Comparison of ENCODE assay signal across 8 cellular contexts in the genomic region with DNA sequence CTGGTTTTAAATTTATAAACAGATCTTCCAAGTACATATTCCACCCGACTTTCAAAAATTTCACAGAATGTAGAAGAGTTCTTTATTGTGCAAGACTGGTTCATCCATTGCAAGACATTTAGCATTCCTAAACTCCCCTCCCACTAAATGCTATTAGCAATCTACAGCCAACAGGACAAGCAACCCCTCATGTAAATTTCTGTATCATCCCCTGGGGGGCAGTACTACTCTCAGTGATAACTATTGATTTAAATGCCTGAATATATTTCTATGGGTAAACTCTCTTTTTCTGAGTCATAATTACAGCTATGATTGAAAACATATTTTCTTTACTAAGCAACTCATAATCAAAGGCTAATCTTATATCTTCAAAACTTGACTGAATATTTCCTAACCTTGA. TPM values are rescaled to one million over a fixed set of nuclear protein-coding genes. Genes with fewer than 3 reads are reported as not detected.
DNase-seq lines count a peak whose midpoint lies in the region; ATAC-seq and TF ChIP-seq lines count a peak whose summit lies in the region.

No MANE protein-coding gene starts in this region.

- no peak overlapping the region for H3K27ac Mint-ChIP-seq in Calu3 (ENCODE audit: unreplicated experiment)

- no peaks in the 10 kb centered on the region for H3K36me3 ChIP-seq in left lung

- H3K27me3 ChIP-seq in left lung, result no peaks in the 10 kb centered on the region

- H3K27me3 Mint-ChIP-seq in Calu3 (ENCODE audit: unreplicated experiment), result no peaks in the 10 kb centered on the region

- H3K27ac ChIP-seq in VCaP, result no peak overlapping the region
- H3K27ac ChIP-seq in left lung, result no peak overlapping the region

- H3K36me3 Mint-ChIP-seq in Calu3 (ENCODE audit: insufficient read depth, unreplicated experiment), result no peaks in the 10 kb centered on the region

- no peak overlapping the region for H3K4me3 Mint-ChIP-seq in Calu3 (ENCODE audit: low read depth, unreplicated experiment)

- DNase-seq in Calu3, result peak; percentile 44
- DNase-seq in HFF-Myc (ENCODE audit: extremely low read depth, low read depth), result peak; percentile 2
- no peak for DNase-seq in left lung
- DNase-seq in DMS114 treated with DMSO at 0.1 percent for 48 hours (lab: John Stamatoyannopoulos, UW; ENCODE audit: unreplicated experiment), result no peak
- no peak for DNase-seq in NCI-H345 treated with DMSO at 0.1 percent for 48 hours (lab: John Stamatoyannopoulos, UW; ENCODE audit: unreplicated experiment)

- TF ChIP-seq CTCF in Calu3 (IDR thresholded peaks at IDR 0.05; ENCODE audit: unreplicated experiment) (peak; percentile 43), HFF-Myc (IDR thresholded peaks at IDR 0.05; ENCODE audit: low read depth, low read length, missing control alignments) (peak; percentile 30), VCaP (conservative IDR thresholded peaks at IDR 0.05) (peak; percentile 53; the same call in 1 of the 2 replicates), left lung (IDR thresholded peaks at IDR 0.05) (no peak)

- no peaks in the 10 kb centered on the region for H3K4me1 ChIP-seq in left lung

- peaks cover 12% of the 10 kb centered on the region for H3K4me1 Mint-ChIP-seq in Calu3 (ENCODE audit: low read depth, unreplicated experiment)

- ATAC-seq in left lung (peak; percentile 53), HG03196 (IDR thresholded peaks at IDR 0.05; ENCODE audit: unreplicated experiment) (no peak), HG02763 (IDR thresholded peaks at IDR 0.05; ENCODE audit: unreplicated experiment) (no peak)

- BruUV-seq in Calu3 (replicated peaks; lab: Mats Ljungman, UMichigan), result no TSS peak

- H3K4me3 ChIP-seq in HFF-Myc (replicated peaks; ENCODE audit: low read depth, low read length) (no peak overlapping the region), left lung (no peak overlapping the region)

- CTCF ChIA-PET in Calu3 (lab: Charles Lee), result interaction anchor here (0.6 to 1.2 kb wide), 3 partner anchors 36 to 112 kb away, joined by 3 to 8 read pairs (median 3); no protein-coding TSS in a partner anchor

- no peaks in the 10 kb centered on the region for H3K9me3 Mint-ChIP-seq in Calu3 (ENCODE audit: low read depth, unreplicated experiment)

- intact Hi-C loops in Calu3 (cut with micrococcal nuclease; ENCODE audit: unreplicated experiment), result loop anchor here (1.0 to 10.0 kb wide), 2 partner anchors 61 to 112 kb away; no protein-coding TSS in a partner anchor
- intact Hi-C loops in left lung (cut with DNase I), result no loop called here

- H3K9me3 ChIP-seq in left lung, result no peaks in the 10 kb centered on the region

RNA-seq across cellular contexts. Expression of a gene that starts 10.7 kb away (rescaled TPM):
- 4.6 and 10.7 TPM in 2 replicates for total RNA-seq in Calu3 (2022)
- 10 to 100 TPM; 30.9 to 61.7 TPM for total RNA-seq in left lung

RNA-seq across cellular contexts. Expression of a gene that starts 48.5 kb away (rescaled TPM):
- total RNA-seq in Calu3 (2022), result 4.7 and 4.9 TPM in 2 replicates
- total RNA-seq in left lung, result 10 to 100 TPM in 1 of 2 donors, 1 to 10 TPM in 1; 5.1 to 13.5 TPM

RNA-seq across cellular contexts. Expression of a gene that starts 48.6 kb away (rescaled TPM):
- total RNA-seq in Calu3 (2022) (25.0 and 26.7 TPM in 2 replicates), left lung (10 to 100 TPM; 11.9 to 23.9 TPM)

Comparison
In these comparisons a context has a peak if more than half of its experiments do, and no peak if none do; other contexts are left out.
1. DNase-seq: peak in Calu3 (single experiment) and HFF-Myc (single experiment); none in left lung (0 of 2), DMS114 treated with DMSO at 0.1 percent for 48 hours (single experiment) and NCI-H345 treated with DMSO at 0.1 percent for 48 hours (single experiment).
2. CTCF ChIP-seq: peak in Calu3 (single experiment), HFF-Myc (single experiment) and VCaP (single experiment); none in left lung (0 of 2).